Comparison of ENCODE assay signal across 8 cellular contexts in genomic region chr12:48999371-49000131, GRCh38. TPM values are rescaled to one million over a fixed set of nuclear protein-coding genes. Genes with fewer than 3 reads are reported as not detected.
DNase-seq lines count a peak whose midpoint lies in the region; ATAC-seq and TF ChIP-seq lines count a peak whose summit lies in the region.

Gene DDN (minus strand): TSS chr12:48999375. CDS start chr12:48999287, 88 bp downstream.

- intact Hi-C loops in HCT116 (cut with micrococcal nuclease) (no loop called here), left ventricle myocardium inferior (cut with micrococcal nuclease) (no loop called here), posterior vena cava (cut with DNase I) (no loop called here)

- RAD21 ChIA-PET in HCT116 (lab: Charles Lee; ENCODE audit: low non-redundant PET in 1 of 2, low total read pairs in 2 of 2, uncharacterized antibody in 2 of 2, unreplicated experiment in 2 of 2) = no interaction called here

- H3K27ac ChIP-seq in HCT116 (ENCODE audit: low read depth, low read length) (peak within 1 kb of the TSS; percentile 84), OCI-LY1 (ENCODE audit: low read depth, low read length, poor library complexity, severe bottlenecking) (peak within 1 kb of the TSS; percentile 15), left ventricle myocardium inferior (replicated peaks) (peak within 1 kb of the TSS; percentile 50)

- H3K9me2 ChIP-seq in HCT116 (ENCODE audit: insufficient read depth) = no peaks in the 10 kb centered on the region
- no peaks in the 10 kb centered on the region for H3K9me2 ChIP-seq in OCI-LY1 (ENCODE audit: low read depth, low read length)

- H3K36me3 Mint-ChIP-seq in activated naive CD8-positive, alpha-beta T cell treated with anti-CD3 and anti-CD28 coated beads, Interleukin-2, amount 10 ng/mL, durations not matched to agents 7 days and 5 days = peaks cover 24% of the 10 kb centered on the region

- peak within 1 kb of the TSS; percentile 83 for H3K4me3 Mint-ChIP-seq in activated naive CD8-positive, alpha-beta T cell treated with anti-CD3 and anti-CD28 coated beads, Interleukin-2, amount 10 ng/mL, durations not matched to agents 7 days and 5 days

- H3F3A ChIP-seq in OCI-LY1 (ENCODE audit: insufficient read depth, low read length) = no peaks in the 10 kb centered on the region

- H3K27ac Mint-ChIP-seq in activated naive CD8-positive, alpha-beta T cell treated with anti-CD3 and anti-CD28 coated beads, Interleukin-2, amount 10 ng/mL, durations not matched to agents 7 days and 5 days = peak within 1 kb of the TSS; percentile 34

- H3K9me3 ChIP-seq in HCT116 (ENCODE audit: control insufficient read depth in 1 of 2, insufficient read depth in 1 of 2, low read depth in 1 of 2, low read length in 2 of 2) (no peaks in the 10 kb centered on the region), OCI-LY1 (ENCODE audit: low read length) (no peaks in the 10 kb centered on the region), left ventricle myocardium inferior (replicated peaks) (no peaks in the 10 kb centered on the region)

- peaks cover 21% of the 10 kb centered on the region; the same call in 1 of the 2 replicates for H3K79me2 ChIP-seq in HCT116 (ENCODE audit: insufficient read depth, low read length)
- H3K79me2 ChIP-seq in OCI-LY1 (ENCODE audit: insufficient read depth, low read length) = no peaks in the 10 kb centered on the region

- peaks cover 14 to 48% of the 10 kb centered on the region in 2 experiments for H3K4me1 ChIP-seq in HCT116 (ENCODE audit: control insufficient read depth in 1 of 2, insufficient read depth in 2 of 2, low read length in 2 of 2)
- H3K4me1 ChIP-seq in OCI-LY1 (ENCODE audit: insufficient read depth, low read length, severe bottlenecking) = peaks cover 42% of the 10 kb centered on the region
- H3K4me1 ChIP-seq in left ventricle myocardium inferior = peaks cover 62% of the 10 kb centered on the region

- ATAC-seq in HCT116 (peak; percentile 65), GM18873 (IDR thresholded peaks at IDR 0.05; ENCODE audit: low FRiP score, unreplicated experiment) (no peak)
- peak; percentile 52 for ATAC-seq in activated naive CD8-positive, alpha-beta T cell treated with anti-CD3 and anti-CD28 coated beads, Interleukin-2, amount 10 ng/mL, durations not matched to agents 7 days and 5 days (ENCODE audit: low read depth)

- no peaks in the 10 kb centered on the region for H4K20me1 ChIP-seq in HCT116 (ENCODE audit: insufficient read depth)
- no peaks in the 10 kb centered on the region for H4K20me1 ChIP-seq in OCI-LY1 (ENCODE audit: insufficient read depth, low read length)

- TF ChIP-seq CTCF in HCT116 (IDR thresholded peaks at IDR 0.05 in 2 of 3, conservative IDR thresholded peaks at IDR 0.05 in 1 of 3; ENCODE audit: borderline replicate concordance in 1 of 3, insufficient read depth in 1 of 3, low read depth in 2 of 3, low read length in 2 of 3) (no peak), OCI-LY1 (IDR thresholded peaks at IDR 0.05; ENCODE audit: low read length) (peak; percentile 32; the same call in 1 of the 2 replicates), left ventricle myocardium inferior (IDR thresholded peaks at IDR 0.05; ENCODE audit: borderline replicate concordance) (no peak)

- H3K27me3 ChIP-seq in HCT116 (ENCODE audit: insufficient read depth, low read length) = no peaks in the 10 kb centered on the region
- no peaks in the 10 kb centered on the region for H3K27me3 ChIP-seq in OCI-LY1 (ENCODE audit: insufficient read depth, low read length)
- H3K27me3 ChIP-seq in left ventricle myocardium inferior (ENCODE audit: low read depth) = peaks cover 61% of the 10 kb centered on the region

- CTCF ChIA-PET in HCT116 (lab: Charles Lee) = interaction anchor here (0.7 to 3.0 kb wide), 5 partner anchors 11 to 146 kb away, joined by 3 to 35 read pairs (median 5); partner anchors contain the start of gene PRKAG1

- peaks cover 17% of the 10 kb centered on the region for H3K4me1 Mint-ChIP-seq in activated naive CD8-positive, alpha-beta T cell treated with anti-CD3 and anti-CD28 coated beads, Interleukin-2, amount 10 ng/mL, durations not matched to agents 7 days and 5 days

- peak; percentile 42 for TF ChIP-seq POLR2A in HCT116 (IDR thresholded peaks at IDR 0.05; ENCODE audit: borderline replicate concordance, extremely low read depth, insufficient read depth, insufficient read length)

- BruUV-seq in HCT116 (replicated peaks; lab: Mats Ljungman, UMichigan) = TSS peak; percentile 37

- no peak within 1 kb of the TSS for H2AFZ ChIP-seq in HCT116 (ENCODE audit: low read depth, low read length, poor library complexity, severe bottlenecking)
- no peak within 1 kb of the TSS for H2AFZ ChIP-seq in OCI-LY1 (ENCODE audit: low read length)

- peaks cover 39% of the 10 kb centered on the region for H3K27me3 Mint-ChIP-seq in activated naive CD8-positive, alpha-beta T cell treated with anti-CD3 and anti-CD28 coated beads, Interleukin-2, amount 10 ng/mL, durations not matched to agents 7 days and 5 days

- TF ChIP-seq RAD21 in HCT116 (IDR thresholded peaks at IDR 0.05; ENCODE audit: low read depth) = no peak

- no peaks in the 10 kb centered on the region for H3K9me3 Mint-ChIP-seq in activated naive CD8-positive, alpha-beta T cell treated with anti-CD3 and anti-CD28 coated beads, Interleukin-2, amount 10 ng/mL, durations not matched to agents 7 days and 5 days

- H3K9ac ChIP-seq in HCT116 (ENCODE audit: low read length) (peak within 1 kb of the TSS; percentile 80), OCI-LY1 (ENCODE audit: low read length) (peak within 1 kb of the TSS; percentile 76)

- peak; percentile 36 for DNase-seq in DMS53 treated with DMSO at 0.1 percent for 48 hours (lab: John Stamatoyannopoulos, UW; ENCODE audit: unreplicated experiment)
- DNase-seq in HCT116 (ENCODE audit: low read depth, low spot score) = peak; percentile 45
- DNase-seq in activated naive CD8-positive, alpha-beta T cell treated with anti-CD3 and anti-CD28 coated beads, Interleukin-2, amount 10 ng/mL, durations not matched to agents 7 days and 5 days = peak; percentile 61
- no peak for DNase-seq in left ventricle myocardium inferior
- peak; percentile 62 for DNase-seq in retina
- DNase-seq in posterior vena cava (ENCODE audit: low spot score) = no peak

- POLR2A ChIA-PET in HCT116 (lab: Charles Lee) = interaction anchor here (2.0 kb wide), 1 partner anchor 18 kb away, joined by 7 read pairs; no protein-coding TSS in a partner anchor
- POLR2A ChIA-PET in activated naive CD8-positive, alpha-beta T cell treated with anti-CD3 and anti-CD28 coated beads, Interleukin-2, amount 10 ng/mL, durations not matched to agents 7 days and 5 days (lab: Charles Lee) = interaction anchor here (0.7 to 3.9 kb wide), 7 partner anchors 15 to 147 kb away, joined by 3 to 21 read pairs (median 5); partner anchors contain the start of gene TUBA1B

- H3K4me3 ChIP-seq in HCT116 (replicated peaks in 1 of 2; ENCODE audit: low read depth in 1 of 2, low read length in 2 of 2) = peak within 1 kb of the TSS; percentile 71 to 79
- H3K4me3 ChIP-seq in OCI-LY1 (ENCODE audit: low read depth, low read length, poor library complexity, severe bottlenecking) = peak within 1 kb of the TSS; percentile 70
- H3K4me3 ChIP-seq in left ventricle myocardium inferior = peak within 1 kb of the TSS; percentile 69

- peaks cover 5 to 16% of the 10 kb centered on the region in 2 experiments; a peak in 2 of 4 replicates for H3K36me3 ChIP-seq in HCT116 (ENCODE audit: control insufficient read depth in 1 of 2, insufficient read depth in 2 of 2, low read length in 2 of 2)
- H3K36me3 ChIP-seq in OCI-LY1 (ENCODE audit: insufficient read depth, low read length) = peaks cover 24% of the 10 kb centered on the region; the same call in 1 of the 2 replicates
- peaks cover 42% of the 10 kb centered on the region for H3K36me3 ChIP-seq in left ventricle myocardium inferior

- H3K4me2 ChIP-seq in HCT116 (ENCODE audit: low read length) = peak within 1 kb of the TSS; percentile 98
- H3K4me2 ChIP-seq in OCI-LY1 (ENCODE audit: low read length) = peak within 1 kb of the TSS; percentile 99

TF ChIP-seq in HCT116, 20 proteins besides CTCF, POLR2A, EP300 and RAD21:
- TF ChIP-seq ATF3 (IDR thresholded peaks at IDR 0.05) (no peak), EGR1 (IDR thresholded peaks at IDR 0.05; ENCODE audit: low read depth) (0 out of 2 replicates have a peak, but pooled peaks have one; percentile 36), POLR2AphosphoS5 (IDR thresholded peaks at IDR 0.05; ENCODE audit: low read depth, low read length) (peak; percentile 48), MAX (IDR thresholded peaks at IDR 0.05) (peak; percentile 78)

RNA-seq across cellular contexts. Expression of gene DDN, which starts in this region (rescaled TPM):
- total RNA-seq in HCT116 (2021; ENCODE audit: unreplicated experiment) (8.1 TPM), left ventricle myocardium inferior (1.4 TPM), posterior vena cava (not detected)
- 1.7 and 2.8 TPM in 2 replicates for polyA plus RNA-seq in HCT116 (2012)
- under 1 TPM; 0.20 to 0.30 TPM for total RNA-seq in activated naive CD8-positive, alpha-beta T cell treated with anti-CD3 and anti-CD28 coated beads, Interleukin-2, amount 10 ng/mL, durations not matched to agents 7 days and 5 days

Comparison
In these comparisons a context has a peak if more than half of its experiments do, and no peak if none do; other contexts are left out.
1. Peak in DNase-seq and ATAC-seq in activated naive CD8-positive, alpha-beta T cell treated with anti-CD3 and anti-CD28 coated beads, Interleukin-2, amount 10 ng/mL, durations not matched to agents 7 days and 5 days; RNA of the gene not detected or under 1 TPM.
2. DNase-seq: peak in DMS53 treated with DMSO at 0.1 percent for 48 hours (single experiment), HCT116 (single experiment) and retina (single experiment); none in left ventricle myocardium inferior (single experiment) and posterior vena cava (single experiment).
3. H3K27ac ChIP-seq: peak in every context shown above with its lines; median percentile 84 in HCT116; 50 in left ventricle myocardium inferior; 15 in OCI-LY1.
4. Peak in every context shown above with its lines, with median percentiles within 50 percentile points of each other: H3K4me3 ChIP-seq.